ENCODE assay signal across 25 cellular contexts in genomic region chr3:10245313-10245712, GRCh38. TPM values are rescaled to one million over a fixed set of nuclear protein-coding genes. Genes with fewer than 3 reads are reported as not detected.
"Had no signal": no experiment of that assay in that cellular context is flagged by ENCODE, and none has a peak within 500 bp of the region (broad histone marks: within the 10 kb centered on the region; RNA-seq: fewer than 3 reads in every experiment).

No MANE protein-coding gene starts in this region.

- H3K27ac ChIP-seq: epithelial cell of prostate, gastrocnemius medialis, pancreas, suprapubic skin had no signal

- FAIRE-seq: colon, keratinocyte, pancreas had no signal

- DNase-seq: effector CD8-positive, alpha-beta T cell; endodermal cell; foreskin fibroblast; gastrocnemius medialis; head of caudate nucleus; natural killer cell; pancreas; stimulated activated CD4-positive, alpha-beta T cell treated with anti-CD3 and anti-CD28 coated beads, Interleukin-12 subunit alpha, Interleukin-12 subunit beta, amount 100 ng/mL, for 4 hours; stimulated activated CD4-positive, alpha-beta T cell treated with anti-CD3 and anti-CD28 coated beads, Interleukin-1b, Interleukin-23, amount 100 ng/mL, for 48 hours; stimulated activated CD4-positive, alpha-beta T cell treated with anti-CD3 and anti-CD28 coated beads, Interleukin-4, amount 100 ng/mL, for 1 hour; stimulated activated CD8-positive, alpha-beta memory T cell treated with anti-CD3 and anti-CD28 coated beads, Interleukin-4, amount 100 ng/mL, for 48 hours; stimulated activated naive CD4-positive, alpha-beta T cell; stimulated activated naive CD8-positive, alpha-beta T cell treated with anti-CD3 and anti-CD28 coated beads, Interleukin-15, amount 100 ng/mL, for 72 hours; trophoblast cell had no signal

- H3K4me3 ChIP-seq: gastrocnemius medialis, lung, pancreas, smooth muscle cell, suprapubic skin had no signal

- ATAC-seq: esophagus mucosa; gastrocnemius medialis; left lobe of liver; natural killer cell; pancreas; sciatic nerve; stimulated activated naive CD8-positive, alpha-beta T cell treated with anti-CD3 and anti-CD28 coated beads, Interleukin-15, amount 100 ng/mL, for 72 hours had no signal

- H3K27me3 ChIP-seq: gastrocnemius medialis, pancreas, suprapubic skin had no signal

- H3K36me3 ChIP-seq: pancreas had no signal

- H3K9me3 ChIP-seq: gastrocnemius medialis, pancreas had no signal

- H3K4me2 ChIP-seq: smooth muscle cell had no signal

RNA-seq across cellular contexts. Expression of gene GHRL, which starts 47.4 kb away (rescaled TPM):
- total RNA-seq: endodermal cell, gastrocnemius medialis, glomerular endothelial cell, smooth muscle cell, urinary bladder had no signal
- polyA plus RNA-seq: keratinocyte had no signal
